ENCODE assay signal across 15 cellular contexts in the genomic region with DNA sequence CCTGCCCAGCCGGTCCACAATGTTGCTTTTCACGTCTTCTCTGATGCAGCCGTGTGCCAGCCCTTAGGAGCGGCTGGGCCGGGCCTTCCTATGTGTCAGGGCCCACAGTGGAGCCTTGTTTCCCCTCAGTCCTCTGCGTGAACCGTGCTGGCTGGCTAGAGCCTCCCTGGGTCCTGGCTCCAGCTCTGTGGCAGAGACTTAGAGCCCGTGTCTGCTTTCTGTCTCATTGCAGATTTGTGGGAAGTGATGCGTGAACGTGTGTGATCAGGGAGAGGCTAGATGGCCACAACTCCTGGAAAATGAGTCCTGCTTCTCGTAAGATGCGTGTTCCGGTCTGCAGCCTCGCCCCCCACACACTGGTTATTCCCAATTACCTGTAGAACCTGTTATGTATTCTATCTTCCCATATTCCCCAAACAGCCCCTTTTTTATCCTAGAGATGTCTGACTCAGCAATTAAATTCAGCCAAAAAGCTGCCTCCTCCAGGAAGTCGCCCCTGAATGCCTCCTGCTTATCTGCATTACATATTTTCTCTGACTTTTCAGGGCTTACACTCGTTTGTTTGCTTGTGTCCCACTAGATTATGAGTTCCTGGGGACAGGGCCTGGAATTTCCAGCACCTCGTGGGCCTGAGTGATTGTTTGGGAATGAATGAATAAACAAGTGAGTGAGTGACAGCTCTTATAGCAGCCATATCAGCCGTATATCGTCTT.
"Had no signal": no experiment of that assay in that cellular context is flagged by ENCODE, and none has a peak within 500 bp of the region (broad histone marks: within the 10 kb centered on the region; RNA-seq: fewer than 3 reads in every experiment).

No MANE protein-coding gene starts in this region.

- ATAC-seq: activated CD4-positive, alpha-beta T cell treated with anti-CD3 and anti-CD28 coated beads for 36 hours; activated T-cell treated with anti-CD3 and anti-CD28 coated beads, Interleukin-2, amount 50 U/mL, for 72 hours; sciatic nerve; stimulated activated naive B cell treated with anti-CD40 and anti-IgM and Interleukin-4, amounts not matched to agents 10 μg/mL and 1 μg/mL and 100 μg/mL, for 72 hours had no signal

- H3K4me3 Mint-ChIP-seq: activated CD4-positive, alpha-beta memory T cell treated with anti-CD3 and anti-CD28 coated beads, Interleukin-2, amount 10 ng/mL, durations not matched to agents 7 days and 5 days; activated CD4-positive, alpha-beta T cell treated with anti-CD3 and anti-CD28 coated beads for 36 hours; activated T-cell treated with anti-CD3 and anti-CD28 coated beads, Interleukin-2, amount 50 U/mL, for 72 hours; stimulated activated naive B cell treated with anti-CD40 and anti-IgM and Interleukin-4, amounts not matched to agents 10 μg/mL and 1 μg/mL and 100 μg/mL, for 72 hours had no signal

- H3K4me1 Mint-ChIP-seq: activated CD4-positive, alpha-beta T cell treated with anti-CD3 and anti-CD28 coated beads for 36 hours; stimulated activated naive B cell treated with anti-CD40 and anti-IgM and Interleukin-4, amounts not matched to agents 10 μg/mL and 1 μg/mL and 100 μg/mL, for 72 hours had no signal

- H3K4me1 ChIP-seq: esophagus muscularis mucosa, prostate gland, spleen had no signal

- H3K36me3 ChIP-seq: cardiac muscle cell, esophagus muscularis mucosa, neutrophil, prostate gland, spleen had no signal

- DNase-seq: activated CD4-positive, alpha-beta memory T cell treated with anti-CD3 and anti-CD28 coated beads, Interleukin-2, amount 10 ng/mL, durations not matched to agents 7 days and 5 days; activated CD4-positive, alpha-beta T cell treated with anti-CD3 and anti-CD28 coated beads for 36 hours; activated CD8-positive, alpha-beta memory T cell treated with anti-CD3 and anti-CD28 coated beads, Interleukin-2, amount 50 U/mL, for 4 hours; activated T-cell treated with anti-CD3 and anti-CD28 coated beads, Interleukin-2, amount 50 U/mL, for 72 hours; foreskin fibroblast; spleen; stimulated activated CD4-positive, alpha-beta T cell treated with anti-CD3 and anti-CD28 coated beads, Interleukin-1b, Interleukin-23, amount 100 ng/mL, for 48 hours; stimulated activated naive B cell treated with anti-CD40 and anti-IgM and Interleukin-4, amounts not matched to agents 10 μg/mL and 1 μg/mL and 100 μg/mL, for 72 hours; T-helper 9 cell; trophoblast cell had no signal

- H3K27ac Mint-ChIP-seq: activated CD4-positive, alpha-beta memory T cell treated with anti-CD3 and anti-CD28 coated beads, Interleukin-2, amount 10 ng/mL, durations not matched to agents 7 days and 5 days; activated CD4-positive, alpha-beta T cell treated with anti-CD3 and anti-CD28 coated beads for 36 hours; activated T-cell treated with anti-CD3 and anti-CD28 coated beads, Interleukin-2, amount 50 U/mL, for 72 hours; stimulated activated naive B cell treated with anti-CD40 and anti-IgM and Interleukin-4, amounts not matched to agents 10 μg/mL and 1 μg/mL and 100 μg/mL, for 72 hours had no signal

- H3K4me3 ChIP-seq: cardiac muscle cell, esophagus muscularis mucosa, prostate gland, spleen had no signal

- H3K27me3 Mint-ChIP-seq: activated CD4-positive, alpha-beta memory T cell treated with anti-CD3 and anti-CD28 coated beads, Interleukin-2, amount 10 ng/mL, durations not matched to agents 7 days and 5 days had no signal

- H3K27ac ChIP-seq: cardiac muscle cell, esophagus muscularis mucosa, neutrophil, prostate gland, spleen had no signal

- H3K9me3 ChIP-seq: neutrophil, prostate gland had no signal

- H3K27me3 ChIP-seq: cardiac muscle cell, esophagus muscularis mucosa, neutrophil, spleen had no signal
